ENCODE assay signal across 9 cellular contexts in genomic region chr7:100472854-100473499, GRCh38. TPM values are rescaled to one million over a fixed set of nuclear protein-coding genes. Genes with fewer than 3 reads are reported as not detected.
DNase-seq lines count a peak whose midpoint lies in the region; ATAC-seq and TF ChIP-seq lines count a peak whose summit lies in the region.
"Had no signal": no experiment of that assay in that cellular context is flagged by ENCODE, and none has a peak within 500 bp of the region (broad histone marks: within the 10 kb centered on the region; RNA-seq: fewer than 3 reads in every experiment).

No MANE protein-coding gene starts in this region.

- no peak for TF ChIP-seq CTCF in coronary artery (IDR thresholded peaks at IDR 0.05)
- TF ChIP-seq CTCF in natural killer cell (IDR thresholded peaks at IDR 0.05): no peak
- no peak for TF ChIP-seq CTCF in GM20000 (IDR thresholded peaks at IDR 0.05; ENCODE audit: extremely low read depth, missing control alignments)

- H3K4me3 ChIP-seq in BLaER1: peak overlapping the region; percentile 92
- peak overlapping the region; percentile 41 for H3K4me3 ChIP-seq in coronary artery

- H3K4me1 ChIP-seq in BLaER1: peaks cover 90% of the 10 kb centered on the region

- peak overlapping the region in 1 of 4 donors; percentile 27 for H3K4me3 Mint-ChIP-seq in IgD-negative memory B cell
- no peak overlapping the region for H3K4me3 Mint-ChIP-seq in natural killer cell

- intact Hi-C loops in natural killer cell (cut with micrococcal nuclease): loop anchor here (10.0 kb wide), 2 partner anchors 222 to 382 kb away; partner anchors contain the start of genes GIGYF1 and SLC12A9

- H3K9me3 ChIP-seq in BLaER1: no peaks in the 10 kb centered on the region

- H3K4me2 ChIP-seq in BLaER1: peak overlapping the region; percentile 100

- H3K36me3 Mint-ChIP-seq in IgD-negative memory B cell (peaks cover 2% of the 10 kb centered on the region), natural killer cell (no peaks in the 10 kb centered on the region)

- H3K4me1 Mint-ChIP-seq in IgD-negative memory B cell (peaks cover 21 to 30% (median 28%) of the 10 kb centered on the region in 3 donors), natural killer cell (peaks cover 19 to 48% of the 10 kb centered on the region in 2 donors)

- no peaks in the 10 kb centered on the region for H3K27me3 ChIP-seq in BLaER1

- no peaks in the 10 kb centered on the region for H3K9me3 Mint-ChIP-seq in IgD-negative memory B cell
- no peaks in the 10 kb centered on the region for H3K9me3 Mint-ChIP-seq in natural killer cell

- peak overlapping the region; percentile 53 to 89 (median 76) for H3K27ac Mint-ChIP-seq in IgD-negative memory B cell
- H3K27ac Mint-ChIP-seq in natural killer cell: peak overlapping the region; percentile 62 to 63

- H4K20me1 ChIP-seq in BLaER1: peaks cover 98% of the 10 kb centered on the region

- H3K27me3 Mint-ChIP-seq in IgD-negative memory B cell (no peaks in the 10 kb centered on the region), natural killer cell (ENCODE audit: low read depth in 2 of 2) (no peaks in the 10 kb centered on the region)

- peak overlapping the region; percentile 97 for H3K9ac ChIP-seq in BLaER1

- DNase-seq in coronary artery (ENCODE audit: low spot score) (peak; percentile 79), natural killer cell (no peak), pons (ENCODE audit: low spot score) (no peak), GM20000 (ENCODE audit: low spot score) (no peak), NCI-H524 treated with DMSO at 0.1 percent for 48 hours (lab: John Stamatoyannopoulos, UW) (no peak)

- ATAC-seq in natural killer cell (no peak), HG03045 (IDR thresholded peaks at IDR 0.05; ENCODE audit: unreplicated experiment) (no peak)

- H3K36me3 ChIP-seq in BLaER1: peaks cover 83% of the 10 kb centered on the region

- H3K27ac ChIP-seq in BLaER1 (peak overlapping the region; percentile 95), coronary artery (peak overlapping the region; percentile 57 to 84)

RNA-seq across cellular contexts. Expression of gene TSC22D4, which starts 6.0 kb away (rescaled TPM):
- 25.6 TPM for polyA plus RNA-seq in IgD-negative memory B cell
- 100 to 1,000 TPM; 140 to 173 (median 168) TPM for total RNA-seq in natural killer cell

RNA-seq across cellular contexts. Expression of gene SPACDR, which starts 8.9 kb away (rescaled TPM):
- polyA plus RNA-seq in IgD-negative memory B cell: 0.78 TPM
- total RNA-seq in natural killer cell: 1 to 10 TPM; 2.3 to 4.1 (median 3.9) TPM
- total RNA-seq: SK-MEL-5 had no signal

RNA-seq across cellular contexts. Expression of gene NYAP1, which starts 10.8 kb away (rescaled TPM):
- polyA plus RNA-seq in IgD-negative memory B cell: not detected
- under 1 TPM in 2 of 3 donors, not detected in 1; 0.12 to 0.13 TPM for total RNA-seq in natural killer cell

RNA-seq across cellular contexts. Expression of gene PPP1R35, which starts 36.7 kb away (rescaled TPM):
- 39.3 TPM for polyA plus RNA-seq in IgD-negative memory B cell
- total RNA-seq in natural killer cell: 10 to 100 TPM; 41.0 to 45.1 (median 44.7) TPM

RNA-seq across cellular contexts. Expression of gene MEPCE, which starts 43.3 kb away (rescaled TPM):
- polyA plus RNA-seq in IgD-negative memory B cell: 19.8 TPM
- 10 to 100 TPM; 48.1 to 54.9 (median 54.1) TPM for total RNA-seq in natural killer cell
